In genomic region chr10:73495226-73495883, GRCh38 we compare ENCODE assay signal across 8 cellular contexts. TPM values are rescaled to one million over a fixed set of nuclear protein-coding genes. Genes with fewer than 3 reads are reported as not detected.
A peak's percentile ranks its signal among the peaks of the same experiment; 100 is the strongest.
DNase-seq lines count a peak whose midpoint lies in the region; ATAC-seq and TF ChIP-seq lines count a peak whose summit lies in the region.

No MANE protein-coding gene starts in this region.

- no peaks in the 10 kb centered on the region for H3K36me3 ChIP-seq in effector memory CD4-positive, alpha-beta T cell (ENCODE audit: control insufficient read depth, insufficient read depth, low read length)

- peak; percentile 91 for ATAC-seq in HG03442 (IDR thresholded peaks at IDR 0.05; ENCODE audit: unreplicated experiment)

- TF ChIP-seq CTCF in C4-2B (conservative IDR thresholded peaks at IDR 0.05) = no peak

- peak overlapping the region; percentile 82 for H3K27ac ChIP-seq in C4-2B
- H3K27ac ChIP-seq in effector memory CD4-positive, alpha-beta T cell (ENCODE audit: insufficient read depth, low read length, poor library complexity, severe bottlenecking) = peak overlapping the region; percentile 90

- H3K27me3 ChIP-seq in effector memory CD4-positive, alpha-beta T cell (replicated peaks; ENCODE audit: control insufficient read depth, insufficient read depth, low read length, poor library complexity, severe bottlenecking) = no peaks in the 10 kb centered on the region

- H3K9me3 ChIP-seq in effector memory CD4-positive, alpha-beta T cell (ENCODE audit: control insufficient read depth, low read length) = no peaks in the 10 kb centered on the region

- DNase-seq in GM19240 (ENCODE audit: insufficient read length, low spot score) (peak; percentile 75), NK-92 (lab: John Stamatoyannopoulos, UW; ENCODE audit: unreplicated experiment) (peak; percentile 16), mesenteric fat pad (ENCODE audit: low spot score) (peak; percentile 97)
- peak; percentile 94 for DNase-seq in activated CD8-positive, alpha-beta memory T cell treated with anti-CD3 and anti-CD28 coated beads for 24 hours
- peak; percentile 83 to 87 (median 86) for DNase-seq in effector memory CD4-positive, alpha-beta T cell
- DNase-seq in stimulated activated CD8-positive, alpha-beta memory T cell treated with anti-CD3 and anti-CD28 coated beads, Interleukin-15, amount 100 ng/mL, for 24 hours (ENCODE audit: low read depth) = peak; percentile 72

- H3K4me3 ChIP-seq in effector memory CD4-positive, alpha-beta T cell (ENCODE audit: insufficient read depth, low read depth, low read length, poor library complexity, severe bottlenecking) = peak overlapping the region; percentile 91

- H3K4me1 ChIP-seq in effector memory CD4-positive, alpha-beta T cell (ENCODE audit: control insufficient read depth, insufficient read depth, low read length, poor library complexity, severe bottlenecking) = peaks cover 22% of the 10 kb centered on the region

RNA-seq across cellular contexts. Expression of gene PPP3CB, which starts 0.5 kb away (rescaled TPM):
- total RNA-seq in mesenteric fat pad = 50.5 TPM

Comparison
In these comparisons a context has a peak if more than half of its experiments do, and no peak if none do; other contexts are left out.
1. Peak in every context shown above with its lines: DNase-seq, ATAC-seq, H3K4me3 ChIP-seq and H3K27ac ChIP-seq.
2. DNase-seq: peak in every context shown above with its lines; median percentile 97 in mesenteric fat pad; 94 in activated CD8-positive, alpha-beta memory T cell treated with anti-CD3 and anti-CD28 coated beads for 24 hours; 86 in effector memory CD4-positive, alpha-beta T cell; 75 in GM19240; 72 in stimulated activated CD8-positive, alpha-beta memory T cell treated with anti-CD3 and anti-CD28 coated beads, Interleukin-15, amount 100 ng/mL, for 24 hours; 16 in NK-92.